Comparison of ENCODE assay signal across 12 cellular contexts in the genomic region with DNA sequence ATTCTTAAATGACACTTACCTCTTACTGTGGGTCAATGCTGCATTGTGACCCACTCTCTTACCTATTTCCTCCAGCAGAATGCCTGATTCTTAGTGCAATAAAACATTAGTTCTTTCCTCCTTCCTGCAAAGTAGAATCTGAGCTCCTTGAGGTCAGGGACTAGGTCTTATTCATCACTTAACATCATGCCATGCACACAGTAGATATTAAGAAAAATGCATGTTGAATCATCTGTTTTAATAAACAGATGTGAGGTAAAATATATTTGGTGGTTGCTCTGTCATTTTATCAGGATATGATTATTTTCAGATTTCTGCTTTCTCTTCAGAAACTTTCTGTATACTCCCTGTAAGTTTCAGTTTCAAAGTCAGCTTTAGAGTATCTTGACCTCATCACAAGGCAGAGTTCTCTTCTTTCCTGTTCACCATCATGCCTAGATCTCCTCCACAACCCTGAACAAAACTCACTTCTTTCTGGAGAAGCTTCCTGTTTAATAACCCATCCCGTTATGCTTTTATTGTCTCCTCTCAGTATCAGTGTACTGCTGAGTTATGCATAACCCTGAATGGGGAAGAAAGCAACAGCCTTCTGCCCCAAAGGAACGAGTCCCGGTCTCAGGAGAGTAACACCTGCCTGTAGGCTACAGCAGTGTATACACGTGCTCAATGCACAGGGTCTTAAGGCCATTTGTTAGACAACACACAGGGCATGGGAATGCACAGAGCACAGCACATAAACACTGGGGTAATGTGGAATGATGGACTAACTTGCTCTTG. TPM values are rescaled to one million over a fixed set of nuclear protein-coding genes. Genes with fewer than 3 reads are reported as not detected.
DNase-seq lines count a peak whose midpoint lies in the region; ATAC-seq and TF ChIP-seq lines count a peak whose summit lies in the region.
"Had no signal": no experiment of that assay in that cellular context is flagged by ENCODE, and none has a peak within 500 bp of the region (broad histone marks: within the 10 kb centered on the region; RNA-seq: fewer than 3 reads in every experiment).

No MANE protein-coding gene starts in this region.

- H3K4me2 ChIP-seq in BLaER1 (peak overlapping the region; percentile 8; the same call in 1 of the 2 replicates), hepatocyte (peak overlapping the region; percentile 55)

- H3K4me3 ChIP-seq in BLaER1 = no peak overlapping the region
- H3K4me3 ChIP-seq in hepatocyte = no peak overlapping the region
- H3K4me3 ChIP-seq: SK-N-MC had no signal

- ATAC-seq in GM19025 (IDR thresholded peaks at IDR 0.05; ENCODE audit: low read depth, unreplicated experiment) = peak; percentile 67
- peak; percentile 45 for ATAC-seq in HG03565 (IDR thresholded peaks at IDR 0.05; ENCODE audit: unreplicated experiment)

- H3K9me3 ChIP-seq in BLaER1 (no peaks in the 10 kb centered on the region), hepatocyte (ENCODE audit: low read depth) (no peaks in the 10 kb centered on the region)

- no peaks in the 10 kb centered on the region for H3K9me2 ChIP-seq in hepatocyte (replicated peaks; ENCODE audit: insufficient read depth)

- no peak for TF ChIP-seq CTCF in hepatocyte (IDR thresholded peaks at IDR 0.05; ENCODE audit: poor library complexity)

- DNase-seq in hepatocyte (ENCODE audit: low spot score) (no peak), globus pallidus (ENCODE audit: low spot score) (no peak), cardiac septum (ENCODE audit: low spot score) (no peak), NCI-H510A (lab: John Stamatoyannopoulos, UW) (no peak), dedifferentiated amniotic fluid mesenchymal stem cell (ENCODE audit: extremely low spot score) (no peak)
- DNase-seq: Calu3, foreskin melanocyte, GOT3 had no signal

- H3K36me3 ChIP-seq in BLaER1 = no peaks in the 10 kb centered on the region
- no peaks in the 10 kb centered on the region for H3K36me3 ChIP-seq in hepatocyte (replicated peaks; ENCODE audit: insufficient read depth, low read depth)

- no peaks in the 10 kb centered on the region for H4K20me1 ChIP-seq in BLaER1
- no peaks in the 10 kb centered on the region for H4K20me1 ChIP-seq in hepatocyte (ENCODE audit: insufficient read depth, poor library complexity, severe bottlenecking)

- H3K27ac ChIP-seq in BLaER1 (no peak overlapping the region), hepatocyte (peak overlapping the region; percentile 87)
- H3K27ac ChIP-seq: SK-N-MC had no signal

- H3K79me2 ChIP-seq in hepatocyte = peaks cover 79% of the 10 kb centered on the region

- H3K27me3 ChIP-seq in BLaER1 = no peaks in the 10 kb centered on the region
- no peaks in the 10 kb centered on the region for H3K27me3 ChIP-seq in hepatocyte

- intact Hi-C loops in cardiac septum (cut with DNase I) = no loop called here

- no peak overlapping the region for H2AFZ ChIP-seq in hepatocyte

- WGBS in hepatocyte (ENCODE audit: low lambda C conversion rate, missing lambda C conversion rate) = 41% methylated on average over 4 of the region's 4 CpGs

- no peak overlapping the region for H3K9ac ChIP-seq in BLaER1

- peaks cover 26% of the 10 kb centered on the region for H3K4me1 ChIP-seq in BLaER1
- H3K4me1 ChIP-seq in hepatocyte (ENCODE audit: insufficient read depth) = peaks cover 68% of the 10 kb centered on the region

RNA-seq across cellular contexts. Expression of gene SUPT4H1, which starts 30.3 kb away (rescaled TPM):
- total RNA-seq in hepatocyte = 54.5 and 62.1 TPM in 2 replicates
- 91.3 and 108 TPM in 2 replicates for polyA plus RNA-seq in hepatocyte
- 49.4 TPM for total RNA-seq in cardiac septum

RNA-seq across cellular contexts. Expression of gene RNF43, which starts 35.0 kb away (rescaled TPM):
- total RNA-seq in hepatocyte (6.5 and 10.1 TPM in 2 replicates), cardiac septum (1.6 TPM)
- polyA plus RNA-seq in hepatocyte = 7.9 and 12.4 TPM in 2 replicates

RNA-seq across cellular contexts. Expression of gene TSPOAP1, which starts 53.7 kb away (rescaled TPM):
- total RNA-seq in hepatocyte = 10.0 and 15.4 TPM in 2 replicates
- 17.8 and 19.0 TPM in 2 replicates for polyA plus RNA-seq in hepatocyte
- 10.7 TPM for total RNA-seq in cardiac septum
- total RNA-seq: Calu3 had no signal
